ENCODE assay signal across 18 cellular contexts in genomic region chr22:35024364-35024692, GRCh38. TPM values are rescaled to one million over a fixed set of nuclear protein-coding genes. Genes with fewer than 3 reads are reported as not detected.
DNase-seq lines count a peak whose midpoint lies in the region; ATAC-seq and TF ChIP-seq lines count a peak whose summit lies in the region.
"Had no signal": no experiment of that assay in that cellular context is flagged by ENCODE, and none has a peak within 500 bp of the region (broad histone marks: within the 10 kb centered on the region; RNA-seq: fewer than 3 reads in every experiment).

No MANE protein-coding gene starts in this region.

- no peak overlapping the region for H3K4ac ChIP-seq in mesenchymal stem cell (ENCODE audit: low read depth in 1 of 2, low read length in 2 of 2)

- H3K4me3 Mint-ChIP-seq in GM23338 (peak overlapping the region; percentile 24; the same call in 1 of the 3 replicates), glutamatergic neuron (ENCODE audit: unreplicated experiment) (peak overlapping the region; percentile 6)
- H3K4me3 Mint-ChIP-seq in activated CD8-positive, alpha-beta T cell treated with anti-CD3 and anti-CD28 coated beads for 36 hours = no peak overlapping the region
- H3K4me3 Mint-ChIP-seq: activated CD4-positive, alpha-beta memory T cell treated with anti-CD3 and anti-CD28 coated beads for 36 hours had no signal

- H3K36me3 Mint-ChIP-seq in GM23338 (ENCODE audit: low read depth) (no peaks in the 10 kb centered on the region), glutamatergic neuron (ENCODE audit: unreplicated experiment) (peaks cover 8% of the 10 kb centered on the region)
- no peaks in the 10 kb centered on the region for H3K36me3 Mint-ChIP-seq in activated CD8-positive, alpha-beta T cell treated with anti-CD3 and anti-CD28 coated beads for 36 hours (ENCODE audit: low read depth)
- H3K36me3 Mint-ChIP-seq: activated CD4-positive, alpha-beta memory T cell treated with anti-CD3 and anti-CD28 coated beads for 36 hours; activated naive CD4-positive, alpha-beta T cell treated with anti-CD3 and anti-CD28 coated beads, Interleukin-2, amount 50 U/mL, for 72 hours had no signal

- no peak for DNase-seq in GM23338 (ENCODE audit: low spot score)
- DNase-seq in NT2/D1 (ENCODE audit: low read depth, low spot score) = no peak
- no peak for DNase-seq in glutamatergic neuron
- DNase-seq in spleen = no peak
- DNase-seq in activated CD8-positive, alpha-beta T cell treated with anti-CD3 and anti-CD28 coated beads for 36 hours = no peak
- no peak for DNase-seq in NCI-H510A treated with DMSO at 0.1 percent for 48 hours (lab: John Stamatoyannopoulos, UW)
- no peak for DNase-seq in ascending aorta (ENCODE audit: low spot score in 2 of 2)
- no peak for DNase-seq in mesenchymal stem cell
- DNase-seq: NCI-H187 treated with DMSO at 0.1 percent for 48 hours had no signal

- H3K27ac Mint-ChIP-seq in GM23338 (no peak overlapping the region), glutamatergic neuron (ENCODE audit: unreplicated experiment) (no peak overlapping the region)
- no peak overlapping the region for H3K27ac Mint-ChIP-seq in activated CD8-positive, alpha-beta T cell treated with anti-CD3 and anti-CD28 coated beads for 36 hours
- H3K27ac Mint-ChIP-seq: activated CD4-positive, alpha-beta memory T cell treated with anti-CD3 and anti-CD28 coated beads for 36 hours; activated naive CD4-positive, alpha-beta T cell treated with anti-CD3 and anti-CD28 coated beads, Interleukin-2, amount 50 U/mL, for 72 hours had no signal

- H3K4me1 Mint-ChIP-seq in GM23338 = peaks cover 9% of the 10 kb centered on the region; the same call in 1 of the 3 replicates
- H3K4me1 Mint-ChIP-seq in glutamatergic neuron (ENCODE audit: low read depth, unreplicated experiment) = peaks cover 10% of the 10 kb centered on the region
- H3K4me1 Mint-ChIP-seq in activated CD8-positive, alpha-beta T cell treated with anti-CD3 and anti-CD28 coated beads for 36 hours (ENCODE audit: low read depth) = no peaks in the 10 kb centered on the region

- no peak overlapping the region for H2BK5ac ChIP-seq in mesenchymal stem cell (ENCODE audit: low read depth, low read length, poor library complexity, severe bottlenecking)

- H3K79me1 ChIP-seq in mesenchymal stem cell (replicated peaks; ENCODE audit: low read length, poor library complexity, severe bottlenecking) = no peaks in the 10 kb centered on the region

- no peak overlapping the region for H2BK12ac ChIP-seq in mesenchymal stem cell (ENCODE audit: low read length in 2 of 2)

- TF ChIP-seq POLR2A in spleen (IDR thresholded peaks at IDR 0.05) = no peak

- H3K27me3 Mint-ChIP-seq in GM23338 (ENCODE audit: insufficient read depth, low read depth, poor library complexity) (peaks cover 8% of the 10 kb centered on the region), glutamatergic neuron (ENCODE audit: unreplicated experiment) (no peaks in the 10 kb centered on the region)
- peaks cover 39% of the 10 kb centered on the region for H3K27me3 Mint-ChIP-seq in activated CD8-positive, alpha-beta T cell treated with anti-CD3 and anti-CD28 coated beads for 36 hours

- H4K20me1 ChIP-seq in GM23338 (replicated peaks; ENCODE audit: insufficient read depth) = no peaks in the 10 kb centered on the region

- peak overlapping the region; percentile 45 for H3K4me3 ChIP-seq in GM23338
- H3K4me3 ChIP-seq in NT2/D1 (ENCODE audit: insufficient read length, low read depth) = no peak overlapping the region
- H3K4me3 ChIP-seq in spleen = no peak overlapping the region
- H3K4me3 ChIP-seq in ascending aorta = no peak overlapping the region
- H3K4me3 ChIP-seq in mesenchymal stem cell (ENCODE audit: insufficient read depth in 1 of 2, low read depth in 1 of 2, low read length in 2 of 2) = peak overlapping the region in 1 of 2 experiments; percentile 26
- H3K4me3 ChIP-seq: pancreas, uterus had no signal

- no peak overlapping the region for H2AK5ac ChIP-seq in mesenchymal stem cell (ENCODE audit: low read length, severe bottlenecking)

- no peak overlapping the region for H4K8ac ChIP-seq in mesenchymal stem cell (ENCODE audit: low read length)

- intact Hi-C loops in spleen (cut with DNase I; ENCODE audit: low total_unique reads) = loop anchor here (10.0 kb wide), 2 partner anchors 1100 to 1720 kb away; partner anchors contain the start of gene LARGE1
- intact Hi-C loops in activated CD8-positive, alpha-beta T cell treated with anti-CD3 and anti-CD28 coated beads for 36 hours (cut with micrococcal nuclease) = no loop called here
- intact Hi-C loops in ascending aorta (cut with DNase I) = no loop called here

- H3K14ac ChIP-seq in mesenchymal stem cell (ENCODE audit: low read length in 2 of 2) = no peak overlapping the region

- no peak overlapping the region for H4K91ac ChIP-seq in mesenchymal stem cell (ENCODE audit: low read length)

- H2BK120ac ChIP-seq in mesenchymal stem cell (ENCODE audit: low read depth, low read length) = no peak overlapping the region

- 34 to 45% (median 39%) methylated on average over 15 to 16 of the region's 16 CpGs for WGBS in spleen, 5 donors
- 53% methylated on average over 16 of the region's 16 CpGs for WGBS in mesenchymal stem cell

- H3K9me3 Mint-ChIP-seq in GM23338 = peaks cover 60% of the 10 kb centered on the region
- peaks cover 10% of the 10 kb centered on the region for H3K9me3 Mint-ChIP-seq in glutamatergic neuron (ENCODE audit: unreplicated experiment)
- no peaks in the 10 kb centered on the region for H3K9me3 Mint-ChIP-seq in activated CD8-positive, alpha-beta T cell treated with anti-CD3 and anti-CD28 coated beads for 36 hours
- H3K9me3 Mint-ChIP-seq: activated naive CD4-positive, alpha-beta T cell treated with anti-CD3 and anti-CD28 coated beads, Interleukin-2, amount 50 U/mL, for 72 hours had no signal

- H3K36me3 ChIP-seq in GM23338 (ENCODE audit: insufficient read depth) (no peaks in the 10 kb centered on the region), NT2/D1 (ENCODE audit: insufficient read depth, insufficient read length, low read length) (no peaks in the 10 kb centered on the region), spleen (no peaks in the 10 kb centered on the region), ascending aorta (no peaks in the 10 kb centered on the region), mesenchymal stem cell (ENCODE audit: control insufficient read depth in 1 of 2, insufficient read depth in 2 of 2, low read depth in 1 of 2, low read length in 2 of 2) (no peaks in the 10 kb centered on the region)
- H3K36me3 ChIP-seq: pancreas, uterus had no signal

- H3K27me3 ChIP-seq in GM23338 (ENCODE audit: insufficient read depth) (no peaks in the 10 kb centered on the region), NT2/D1 (ENCODE audit: insufficient read depth, insufficient read length) (no peaks in the 10 kb centered on the region), spleen (replicated peaks in 1 of 7) (peaks cover 0 to 63% (median 13%) of the 10 kb centered on the region in 7 donors), ascending aorta (no peaks in the 10 kb centered on the region), mesenchymal stem cell (ENCODE audit: control insufficient read depth in 1 of 2, insufficient read depth in 1 of 2, low read length in 2 of 2) (peaks cover 0 to 3% of the 10 kb centered on the region in 2 experiments)
- H3K27me3 ChIP-seq: uterus had no signal

- CTCF ChIA-PET in activated CD8-positive, alpha-beta T cell treated with anti-CD3 and anti-CD28 coated beads for 36 hours (lab: Charles Lee) = interaction anchor here (0.6 to 1.8 kb wide), 6 partner anchors 11 to 264 kb away, joined by 3 to 7 read pairs (median 4); no protein-coding TSS in a partner anchor

- TF ChIP-seq CTCF in GM23338 (conservative IDR thresholded peaks at IDR 0.05; ENCODE audit: low read depth in 2 of 2) (no peak), glutamatergic neuron (IDR thresholded peaks at IDR 0.05; ENCODE audit: partially characterized antibody, unreplicated experiment) (peak; percentile 40), spleen (IDR thresholded peaks at IDR 0.05 in 8 of 11, conservative IDR thresholded peaks at IDR 0.05 in 3 of 11) (peak in 6 of 11 experiments; percentile 17 to 48 (median 35)), ascending aorta (IDR thresholded peaks at IDR 0.05) (no peak)
- TF ChIP-seq CTCF in activated CD8-positive, alpha-beta T cell treated with anti-CD3 and anti-CD28 coated beads for 36 hours (IDR thresholded peaks at IDR 0.05) = no peak

- peak overlapping the region; percentile 98; the same call in 1 of the 2 replicates for H2AFZ ChIP-seq in GM23338
- H2AFZ ChIP-seq in mesenchymal stem cell (ENCODE audit: low read depth, low read length) = no peak overlapping the region

- H3K23ac ChIP-seq in mesenchymal stem cell (ENCODE audit: low read length in 2 of 2) = no peak overlapping the region

- POLR2A ChIA-PET in activated CD8-positive, alpha-beta T cell treated with anti-CD3 and anti-CD28 coated beads for 36 hours (lab: Charles Lee) = no interaction called here

- peaks cover 3% of the 10 kb centered on the region; the same call in 1 of the 2 replicates for H3K9me2 ChIP-seq in GM23338 (ENCODE audit: insufficient read depth)

- H3K4me1 ChIP-seq in GM23338 (ENCODE audit: insufficient read depth) (no peaks in the 10 kb centered on the region; the same call in 1 of the 2 replicates), NT2/D1 (ENCODE audit: insufficient read depth, insufficient read length) (no peaks in the 10 kb centered on the region), spleen (peaks cover 0 to 6% (median 0%) of the 10 kb centered on the region in 6 donors), ascending aorta (no peaks in the 10 kb centered on the region), mesenchymal stem cell (ENCODE audit: control insufficient read depth, insufficient read depth, low read depth, low read length) (peaks cover 2% of the 10 kb centered on the region)
- H3K4me1 ChIP-seq: pancreas, uterus had no signal

- H3K27ac ChIP-seq in GM23338 (ENCODE audit: low read depth) (no peak overlapping the region), spleen (no peak overlapping the region), ascending aorta (no peak overlapping the region), mesenchymal stem cell (ENCODE audit: low read length, poor library complexity, severe bottlenecking) (no peak overlapping the region)
- H3K27ac ChIP-seq: dorsolateral prefrontal cortex, pancreas, uterus had no signal

- H3K9me3 ChIP-seq in NT2/D1 (ENCODE audit: insufficient read depth, low read length) = no peaks in the 10 kb centered on the region
- H3K9me3 ChIP-seq in spleen = peaks cover 0 to 7% (median 0%) of the 10 kb centered on the region in 8 donors
- no peaks in the 10 kb centered on the region for H3K9me3 ChIP-seq in ascending aorta
- no peaks in the 10 kb centered on the region for H3K9me3 ChIP-seq in mesenchymal stem cell (ENCODE audit: control insufficient read depth, low read length)
- H3K9me3 ChIP-seq: pancreas, uterus had no signal

- no peaks in the 10 kb centered on the region for H3F3A ChIP-seq in GM23338 (replicated peaks; ENCODE audit: low read depth)

- H3K18ac ChIP-seq in mesenchymal stem cell (ENCODE audit: low read depth in 1 of 2, low read length in 2 of 2) = no peak overlapping the region

- H3K9ac ChIP-seq in NT2/D1 (ENCODE audit: insufficient read length, low read depth) (peak overlapping the region; percentile 17), mesenchymal stem cell (ENCODE audit: low read length) (no peak overlapping the region)

- no peak overlapping the region for H2BK15ac ChIP-seq in mesenchymal stem cell (ENCODE audit: low read depth, poor library complexity, severe bottlenecking)

- H3K4me2 ChIP-seq in GM23338 (peak overlapping the region; percentile 72), mesenchymal stem cell (ENCODE audit: low read length, poor library complexity, severe bottlenecking) (no peak overlapping the region)

- no peaks in the 10 kb centered on the region for H3K79me2 ChIP-seq in GM23338 (replicated peaks; ENCODE audit: insufficient read depth)

- peak; percentile 60 for ATAC-seq in GM23338
- ATAC-seq in activated CD8-positive, alpha-beta T cell treated with anti-CD3 and anti-CD28 coated beads for 36 hours = no peak
- ATAC-seq: Right ventricle myocardium inferior had no signal

RNA-seq across cellular contexts. Expression of gene ISX, which starts 41.6 kb away (rescaled TPM):
- total RNA-seq in GM23338 (2014; rRNA removed; shearing (Covaris generic)) = not detected in 2 replicates
- polyA plus RNA-seq in GM23338 (2016; fragmentation: Nextera tagmentation; extraction: Ambion mirVana) = not detected in 2 replicates
- total RNA-seq in glutamatergic neuron (ENCODE audit: unreplicated experiment) = not detected
- not detected for total RNA-seq in spleen
- not detected for polyA plus RNA-seq in spleen
- not detected for total RNA-seq in activated CD8-positive, alpha-beta T cell treated with anti-CD3 and anti-CD28 coated beads for 36 hours
- not detected for total RNA-seq in ascending aorta
- not detected for polyA plus RNA-seq in mesenchymal stem cell (2013, experiment 1 of 2)
- polyA plus RNA-seq in mesenchymal stem cell (2013, experiment 2 of 2) = not detected
- total RNA-seq: activated CD4-positive, alpha-beta memory T cell treated with anti-CD3 and anti-CD28 coated beads for 36 hours; activated naive CD4-positive, alpha-beta T cell treated with anti-CD3 and anti-CD28 coated beads, Interleukin-2, amount 50 U/mL, for 72 hours; bronchial epithelial cell; dorsolateral prefrontal cortex; Right ventricle myocardium inferior; sciatic nerve had no signal
- polyA plus RNA-seq: esophagus had no signal

Comparison
In these comparisons a context has a peak if more than half of its experiments do, and no peak if none do; other contexts are left out.
1. CTCF ChIP-seq: peak in glutamatergic neuron (single experiment) and spleen (6 of 11); none in GM23338 (0 of 2), activated CD8-positive, alpha-beta T cell treated with anti-CD3 and anti-CD28 coated beads for 36 hours (single experiment) and ascending aorta (0 of 3).